23 cellular contexts compared by ENCODE assay signal in the genomic region with DNA sequence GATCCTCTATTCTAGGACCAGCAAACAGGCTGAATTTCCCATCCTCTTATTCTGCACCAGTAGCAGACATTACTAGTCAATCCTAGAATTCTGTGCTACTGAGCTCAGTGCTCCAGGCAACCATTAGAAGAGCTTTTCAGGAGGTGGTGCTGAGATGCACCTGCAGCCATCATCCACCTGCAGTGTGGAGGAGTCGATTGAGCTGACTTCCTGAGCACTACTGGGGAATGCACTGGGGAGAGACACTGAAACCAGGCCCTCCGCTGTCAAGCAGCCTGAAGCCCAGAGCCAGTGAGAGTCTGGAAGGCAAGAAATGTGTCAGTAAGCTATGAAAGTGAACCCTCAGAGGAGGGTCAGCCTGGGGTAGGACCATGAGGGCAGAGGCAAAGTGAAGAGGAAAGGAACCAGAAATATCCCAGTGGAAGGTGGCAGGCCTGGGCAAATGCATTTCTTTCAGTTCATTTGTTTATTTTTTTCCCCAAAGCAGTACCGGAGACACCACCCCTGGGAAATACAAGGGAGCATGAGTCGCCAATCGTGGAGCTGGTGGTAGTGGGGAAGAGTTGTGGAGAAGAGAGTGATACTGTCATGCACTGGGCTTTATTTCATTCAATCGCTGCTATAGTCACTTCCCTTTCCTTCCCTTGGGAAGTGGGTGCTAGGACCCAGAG. TPM values are rescaled to one million over a fixed set of nuclear protein-coding genes. Genes with fewer than 3 reads are reported as not detected.
"Had no signal": no experiment of that assay in that cellular context is flagged by ENCODE, and none has a peak within 500 bp of the region (broad histone marks: within the 10 kb centered on the region; RNA-seq: fewer than 3 reads in every experiment).

No MANE protein-coding gene starts in this region.

- DNase-seq: effector memory CD8-positive, alpha-beta T cell; esophagus squamous epithelium; foreskin fibroblast; glutamatergic neuron; immature natural killer cell; left lung; mesenchymal stem cell; naive B cell; nephron progenitor cell; posterior cingulate gyrus; spleen; stimulated activated CD4-positive, alpha-beta T cell treated with anti-CD3 and anti-CD28 coated beads, Interleukin-15, amount 100 ng/mL, for 24 hours; stimulated activated CD4-positive, alpha-beta T cell treated with anti-CD3 and anti-CD28 coated beads, Interleukin-1b, Interleukin-23, amount 100 ng/mL, for 48 hours; stimulated activated CD4-positive, alpha-beta T cell treated with anti-CD3 and anti-CD28 coated beads, Interleukin-4, amount 100 ng/mL, for 24 hours; upper lobe of left lung had no signal

- H3K9me3 ChIP-seq: esophagus squamous epithelium, left lung, neutrophil, spleen, tibial artery, upper lobe of left lung, uterus had no signal

- H3K27me3 ChIP-seq: upper lobe of left lung, uterus had no signal

- H3K27ac ChIP-seq: esophagus squamous epithelium, gastroesophageal sphincter, left lung, neutrophil, spleen, tibial artery, upper lobe of left lung, uterus had no signal

- H3K4me1 ChIP-seq: gastroesophageal sphincter, left lung, tibial artery, upper lobe of left lung, uterus had no signal

- H3K4me3 ChIP-seq: esophagus squamous epithelium, gastroesophageal sphincter, left lung, lung, spleen, tibial artery, upper lobe of left lung, uterus had no signal

- H3K36me3 ChIP-seq: esophagus squamous epithelium, gastroesophageal sphincter, left lung, neutrophil, spleen, tibial artery, upper lobe of left lung, uterus had no signal

- ATAC-seq: effector memory CD8-positive, alpha-beta T cell; gastroesophageal sphincter; left lung; sciatic nerve; stimulated activated memory B cell treated with anti-CD40 and anti-IgM and Interleukin-4, amounts not matched to agents 10 μg/mL and 1 μg/mL and 100 μg/mL, for 72 hours had no signal

RNA-seq across cellular contexts. Expression of gene SERPINA4, which starts 23.0 kb away (rescaled TPM):
- polyA plus RNA-seq: immature natural killer cell, keratinocyte, lung, spleen had no signal

RNA-seq across cellular contexts. Expression of gene SERPINA12, which starts 28.9 kb away (rescaled TPM):
- polyA plus RNA-seq: immature natural killer cell, lung, spleen had no signal

RNA-seq across cellular contexts. Expression of gene SERPINA5, which starts 43.0 kb away (rescaled TPM):
- polyA plus RNA-seq: immature natural killer cell, keratinocyte had no signal
